8 cellular contexts compared by ENCODE assay signal in genomic region chrX:141176586-141177451, GRCh38. TPM values are rescaled to one million over a fixed set of nuclear protein-coding genes. Genes with fewer than 3 reads are reported as not detected.
DNase-seq lines count a peak whose midpoint lies in the region; ATAC-seq and TF ChIP-seq lines count a peak whose summit lies in the region.

TSS of gene LDOC1 (minus strand) at chrX:141177129. CDS start at chrX:141177021, 108 bp downstream.

- no peaks in the 10 kb centered on the region for H3K36me3 Mint-ChIP-seq in natural killer cell treated with Interleukin-12 subunit alpha and Interleukin-12 subunit beta and Interleukin-15 and Interleukin-18, amount 100 ng/mL, for 72 hours
- H3K36me3 Mint-ChIP-seq in stimulated activated effector memory CD8-positive, alpha-beta T cell treated with anti-CD3 and anti-CD28 coated beads, Interleukin-12 subunit alpha, Interleukin-12 subunit beta, amount 100 ng/mL, for 72 hours: no peaks in the 10 kb centered on the region

- H3K4me3 ChIP-seq in GM23248: peak within 1 kb of the TSS; percentile 68
- H3K4me3 ChIP-seq in fibroblast of the aortic adventitia (ENCODE audit: low read depth, low read length): peak within 1 kb of the TSS; percentile 77

- peak; percentile 90 to 91 for ATAC-seq in natural killer cell treated with Interleukin-12 subunit alpha and Interleukin-12 subunit beta and Interleukin-15 and Interleukin-18, amount 100 ng/mL, for 72 hours
- peak; percentile 81 for ATAC-seq in stimulated activated effector memory CD8-positive, alpha-beta T cell treated with anti-CD3 and anti-CD28 coated beads, Interleukin-12 subunit alpha, Interleukin-12 subunit beta, amount 100 ng/mL, for 72 hours
- ATAC-seq in HG03196 (IDR thresholded peaks at IDR 0.05; ENCODE audit: unreplicated experiment) (no peak), HG03520 (IDR thresholded peaks at IDR 0.05; ENCODE audit: unreplicated experiment) (no peak)

- peak within 1 kb of the TSS; percentile 80 for H3K4me3 Mint-ChIP-seq in natural killer cell treated with Interleukin-12 subunit alpha and Interleukin-12 subunit beta and Interleukin-15 and Interleukin-18, amount 100 ng/mL, for 72 hours
- peak within 1 kb of the TSS; percentile 65 for H3K4me3 Mint-ChIP-seq in stimulated activated effector memory CD8-positive, alpha-beta T cell treated with anti-CD3 and anti-CD28 coated beads, Interleukin-12 subunit alpha, Interleukin-12 subunit beta, amount 100 ng/mL, for 72 hours

- peak; percentile 70 for DNase-seq in GM23248
- peak; percentile 87 for DNase-seq in OCI-M1 (lab: John Stamatoyannopoulos, UW)
- peak; percentile 54 for DNase-seq in activated gamma-delta T cell treated with Interleukin-2 at 50 U/mL for 16 hours
- peak; percentile 59 for DNase-seq in fibroblast of the aortic adventitia (ENCODE audit: low read depth)
- peak; percentile 74 for DNase-seq in natural killer cell treated with Interleukin-12 subunit alpha and Interleukin-12 subunit beta and Interleukin-15 and Interleukin-18, amount 100 ng/mL, for 72 hours (ENCODE audit: low spot score)
- peak; percentile 31 to 55 for DNase-seq in stimulated activated effector memory CD8-positive, alpha-beta T cell treated with anti-CD3 and anti-CD28 coated beads, Interleukin-12 subunit alpha, Interleukin-12 subunit beta, amount 100 ng/mL, for 72 hours (ENCODE audit: low spot score in 2 of 2)

- H3K27ac ChIP-seq in GM23248: no peak within 1 kb of the TSS

- no peaks in the 10 kb centered on the region for H3K79me2 ChIP-seq in GM23248 (ENCODE audit: insufficient read depth)

- WGBS in GM23248 (ENCODE audit: low coverage in 1 of 2, low lambda C conversion rate in 2 of 2, missing lambda C conversion rate in 2 of 2), 2 experiments: 1 to 2% methylated on average over 18 to 47 of the region's 83 CpGs

- no peaks in the 10 kb centered on the region for H3K9me3 Mint-ChIP-seq in natural killer cell treated with Interleukin-12 subunit alpha and Interleukin-12 subunit beta and Interleukin-15 and Interleukin-18, amount 100 ng/mL, for 72 hours
- H3K9me3 Mint-ChIP-seq in stimulated activated effector memory CD8-positive, alpha-beta T cell treated with anti-CD3 and anti-CD28 coated beads, Interleukin-12 subunit alpha, Interleukin-12 subunit beta, amount 100 ng/mL, for 72 hours: no peaks in the 10 kb centered on the region

- no peak for TF ChIP-seq CTCF in fibroblast of the aortic adventitia (IDR thresholded peaks at IDR 0.05; ENCODE audit: insufficient read depth, low read length)

- no peaks in the 10 kb centered on the region for H4K20me1 ChIP-seq in GM23248 (ENCODE audit: insufficient read depth)

- H3K36me3 ChIP-seq in GM23248 (ENCODE audit: low read depth): no peaks in the 10 kb centered on the region

- H3K9me3 ChIP-seq in GM23248 (ENCODE audit: low read depth): no peaks in the 10 kb centered on the region

- no peak within 1 kb of the TSS for H3K27ac Mint-ChIP-seq in natural killer cell treated with Interleukin-12 subunit alpha and Interleukin-12 subunit beta and Interleukin-15 and Interleukin-18, amount 100 ng/mL, for 72 hours
- no peak within 1 kb of the TSS for H3K27ac Mint-ChIP-seq in stimulated activated effector memory CD8-positive, alpha-beta T cell treated with anti-CD3 and anti-CD28 coated beads, Interleukin-12 subunit alpha, Interleukin-12 subunit beta, amount 100 ng/mL, for 72 hours

- no peaks in the 10 kb centered on the region for H3K9me2 ChIP-seq in GM23248 (ENCODE audit: insufficient read depth)

- H3K9ac ChIP-seq in GM23248: peak within 1 kb of the TSS; percentile 56

- H3K27me3 ChIP-seq in GM23248 (replicated peaks; ENCODE audit: insufficient read depth): no peaks in the 10 kb centered on the region

- no peaks in the 10 kb centered on the region for H3F3A ChIP-seq in GM23248 (ENCODE audit: insufficient read depth)

- peak within 1 kb of the TSS; percentile 71; the same call in 1 of the 2 replicates for H2AFZ ChIP-seq in GM23248

- peaks cover 0 to 9% of the 10 kb centered on the region in 2 donors for H3K27me3 Mint-ChIP-seq in natural killer cell treated with Interleukin-12 subunit alpha and Interleukin-12 subunit beta and Interleukin-15 and Interleukin-18, amount 100 ng/mL, for 72 hours

- peaks cover 0 to 5% of the 10 kb centered on the region in 2 donors for H3K4me1 Mint-ChIP-seq in natural killer cell treated with Interleukin-12 subunit alpha and Interleukin-12 subunit beta and Interleukin-15 and Interleukin-18, amount 100 ng/mL, for 72 hours (ENCODE audit: low read depth in 2 of 2)
- H3K4me1 Mint-ChIP-seq in stimulated activated effector memory CD8-positive, alpha-beta T cell treated with anti-CD3 and anti-CD28 coated beads, Interleukin-12 subunit alpha, Interleukin-12 subunit beta, amount 100 ng/mL, for 72 hours: peaks cover 9% of the 10 kb centered on the region

- no peaks in the 10 kb centered on the region for H3K4me1 ChIP-seq in GM23248 (ENCODE audit: insufficient read depth)

- H3K4me2 ChIP-seq in GM23248 (ENCODE audit: unreplicated experiment): peak within 1 kb of the TSS; percentile 57

- in situ Hi-C loops in GM23248 (cut with MboI): no loop called here

RNA-seq across cellular contexts. Expression of gene LDOC1, which starts in this region (rescaled TPM):
- 1.0 and 1.5 TPM in 2 replicates for total RNA-seq in GM23248 (2014; rRNA removed; shearing (Covaris generic))
- 23.1 and 24.7 TPM in 2 replicates for polyA plus RNA-seq in GM23248 (2016; fragmentation: Nextera tagmentation; extraction: Ambion mirVana)
- 6.9 and 12.3 TPM in 2 replicates for total RNA-seq in fibroblast of the aortic adventitia (ENCODE audit: low replicate concordance)
- total RNA-seq in natural killer cell treated with Interleukin-12 subunit alpha and Interleukin-12 subunit beta and Interleukin-15 and Interleukin-18, amount 100 ng/mL, for 72 hours: 1 to 10 TPM; 2.8 to 3.4 TPM

Comparison
In these comparisons a context has a peak if more than half of its experiments do, and no peak if none do; other contexts are left out.
1. ATAC-seq: peak in natural killer cell treated with Interleukin-12 subunit alpha and Interleukin-12 subunit beta and Interleukin-15 and Interleukin-18, amount 100 ng/mL, for 72 hours (2 of 2) and stimulated activated effector memory CD8-positive, alpha-beta T cell treated with anti-CD3 and anti-CD28 coated beads, Interleukin-12 subunit alpha, Interleukin-12 subunit beta, amount 100 ng/mL, for 72 hours (single experiment); none in HG03196 (single experiment) and HG03520 (single experiment).
2. Peak in every context shown above with its lines, with median percentiles within 50 percentile points of each other: DNase-seq.